In genomic region chr16:5084099-5084731, GRCh38 we compare ENCODE assay signal across 8 cellular contexts. TPM values are rescaled to one million over a fixed set of nuclear protein-coding genes. Genes with fewer than 3 reads are reported as not detected.
"Had no signal": no experiment of that assay in that cellular context is flagged by ENCODE, and none has a peak within 500 bp of the region (broad histone marks: within the 10 kb centered on the region; RNA-seq: fewer than 3 reads in every experiment).

No MANE protein-coding gene starts in this region.

RNA-seq across cellular contexts. Expression of gene C16orf89, which starts 18.5 kb away (rescaled TPM):
- total RNA-seq: activated CD8-positive, alpha-beta T cell treated with anti-CD3 and anti-CD28 coated beads, Interleukin-2, amount 10 ng/mL, durations not matched to agents 7 days and 5 days; activated naive CD4-positive, alpha-beta T cell treated with anti-CD3 and anti-CD28 coated beads for 36 hours; activated naive CD4-positive, alpha-beta T cell treated with anti-CD3 and anti-CD28 coated beads, Interleukin-2, amount 50 U/mL, for 72 hours; activated T-cell treated with anti-CD3 and anti-CD28 coated beads, Interleukin-2, amount 50 U/mL, for 4 hours; activated T-helper 1 cell treated with anti-CD3 and anti-CD28 coated beads, Interleukin-12 subunit alpha, Interleukin-12 subunit beta, Interleukin-2, Interleukin-4 antibody, amounts not matched to agents 30 ng/mL and 10 ng/mL and 1 ng/mL, durations not matched to agents 14 hours and 24 hours and 36 hours; MCF 10A; OCI-LY7; PC-9 had no signal
